18 cellular contexts compared by ENCODE assay signal in the genomic region with DNA sequence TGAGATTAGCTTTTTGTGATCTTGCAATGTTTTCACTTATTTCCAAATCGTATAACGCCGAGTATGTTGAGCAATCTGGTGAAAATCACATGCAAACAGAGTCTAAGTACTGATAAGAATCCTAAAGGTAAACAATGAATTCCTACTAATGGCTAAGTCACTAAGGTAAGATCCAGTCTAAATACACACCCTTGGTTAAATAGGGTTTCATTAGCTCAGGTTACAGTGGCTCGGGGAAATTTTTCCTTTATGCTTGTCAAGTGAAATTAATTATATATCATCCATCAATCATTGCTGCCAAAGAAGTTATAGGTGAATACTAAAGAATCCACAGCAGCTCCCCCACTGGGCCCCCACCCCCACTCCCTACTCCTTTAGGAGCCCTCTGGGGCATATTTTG.
A peak's percentile ranks its signal among the peaks of the same experiment; 100 is the strongest.
DNase-seq lines count a peak whose midpoint lies in the region; ATAC-seq and TF ChIP-seq lines count a peak whose summit lies in the region.
"Had no signal": no experiment of that assay in that cellular context is flagged by ENCODE, and none has a peak within 500 bp of the region (broad histone marks: within the 10 kb centered on the region; RNA-seq: fewer than 3 reads in every experiment).

No MANE protein-coding gene starts in this region.

- peak overlapping the region; percentile 13 for H3K4me3 Mint-ChIP-seq in Calu3 (ENCODE audit: low read depth, unreplicated experiment)
- H3K4me3 Mint-ChIP-seq: T-cell had no signal

- no TSS peak for BruUV-seq in Calu3 (replicated peaks; lab: Mats Ljungman, UMichigan)

- no peaks in the 10 kb centered on the region for H3K4me1 ChIP-seq in right lobe of liver
- H3K4me1 ChIP-seq: body of pancreas, foreskin keratinocyte, pancreas had no signal

- H3K27me3 Mint-ChIP-seq in Calu3 (ENCODE audit: unreplicated experiment) = no peaks in the 10 kb centered on the region
- H3K27me3 Mint-ChIP-seq: T-cell had no signal

- 25% methylated on average over 4 of the region's 4 CpGs for WGBS in right lobe of liver (ENCODE audit: insufficient coverage, low coverage, low lambda C conversion rate, missing lambda C conversion rate)

- peak overlapping the region; percentile 58 for H3K27ac Mint-ChIP-seq in Calu3 (ENCODE audit: unreplicated experiment)
- H3K27ac Mint-ChIP-seq: activated naive CD4-positive, alpha-beta T cell treated with anti-CD3 and anti-CD28 coated beads, Interleukin-2, amount 50 U/mL, for 72 hours; T-cell had no signal

- H3K27me3 ChIP-seq in right lobe of liver = no peaks in the 10 kb centered on the region
- H3K27me3 ChIP-seq: body of pancreas, foreskin keratinocyte, pancreas had no signal

- intact Hi-C loops in Calu3 (cut with micrococcal nuclease; ENCODE audit: unreplicated experiment) = loop anchor here (2.0 to 10.0 kb wide), 2 partner anchors 136 to 404 kb away; no protein-coding TSS in a partner anchor
- intact Hi-C loops in right lobe of liver (cut with DNase I) = no loop called here

- no peak overlapping the region for H3K4me3 ChIP-seq in LNCaP clone FGC (ENCODE audit: low read depth, low read length)
- no peak overlapping the region for H3K4me3 ChIP-seq in right lobe of liver
- H3K4me3 ChIP-seq: body of pancreas, coronary artery, GM23248, K562, pancreas had no signal

- no peak overlapping the region for H3K27ac ChIP-seq in right lobe of liver
- H3K27ac ChIP-seq: body of pancreas, coronary artery, foreskin keratinocyte, GM23248, pancreas had no signal

- CTCF ChIA-PET in Calu3 (lab: Charles Lee) = interaction anchor here (0.6 to 1.1 kb wide), 3 partner anchors 23 to 140 kb away, joined by 3 read pairs; no protein-coding TSS in a partner anchor

- no peaks in the 10 kb centered on the region for H3K9me3 Mint-ChIP-seq in Calu3 (ENCODE audit: low read depth, unreplicated experiment)
- H3K9me3 Mint-ChIP-seq: T-cell had no signal

- no peaks in the 10 kb centered on the region for H3K9me3 ChIP-seq in right lobe of liver
- H3K9me3 ChIP-seq: body of pancreas, pancreas had no signal

- ATAC-seq in right lobe of liver = peak in 3 of 4 donors; percentile 60 to 73 (median 69)
- ATAC-seq: activated naive CD4-positive, alpha-beta T cell treated with anti-CD3 and anti-CD28 coated beads, Interleukin-2, amount 50 U/mL, for 72 hours; body of pancreas; foreskin keratinocyte; K562; T-cell had no signal

- no peaks in the 10 kb centered on the region for H3K36me3 ChIP-seq in right lobe of liver
- H3K36me3 ChIP-seq: pancreas had no signal

- TF ChIP-seq CTCF in Calu3 (IDR thresholded peaks at IDR 0.05; ENCODE audit: unreplicated experiment) = no peak
- no peak for TF ChIP-seq CTCF in LNCaP clone FGC (IDR thresholded peaks at IDR 0.05; ENCODE audit: control insufficient read depth, extremely low read depth, insufficient read depth)
- no peak for TF ChIP-seq CTCF in right lobe of liver (IDR thresholded peaks at IDR 0.05)

- no peaks in the 10 kb centered on the region for H3K36me3 Mint-ChIP-seq in Calu3 (ENCODE audit: insufficient read depth, unreplicated experiment)
- H3K36me3 Mint-ChIP-seq: activated naive CD4-positive, alpha-beta T cell treated with anti-CD3 and anti-CD28 coated beads, Interleukin-2, amount 50 U/mL, for 72 hours; T-cell had no signal

- H3K4me1 Mint-ChIP-seq in Calu3 (ENCODE audit: low read depth, unreplicated experiment) = peaks cover 37% of the 10 kb centered on the region
- H3K4me1 Mint-ChIP-seq: T-cell had no signal

- peak; percentile 37 for DNase-seq in Calu3
- peak; percentile 64 for DNase-seq in LNCaP clone FGC (ENCODE audit: low read depth)
- peak; percentile 17 for DNase-seq in NCI-H774 (lab: John Stamatoyannopoulos, UW)
- DNase-seq in right lobe of liver = no peak
- DNase-seq in NCI-H524 (lab: John Stamatoyannopoulos, UW) = no peak
- DNase-seq in NCI-H345 (lab: John Stamatoyannopoulos, UW) = no peak
- DNase-seq in GM19238 (ENCODE audit: insufficient read length, low spot score) = no peak
- DNase-seq: body of pancreas, foreskin keratinocyte, GF-D8, GM23248, NCI-H1092, pancreas, RPMI8226, T-cell had no signal

- no peak for TF ChIP-seq POLR2A in right lobe of liver (IDR thresholded peaks at IDR 0.05)

Comparison
In these comparisons a context has a peak if more than half of its experiments do, and no peak if none do; other contexts are left out.
1. DNase-seq: peak in Calu3 (single experiment), LNCaP clone FGC (single experiment) and NCI-H774 (single experiment); none in right lobe of liver (0 of 3), NCI-H524 (0 of 2), NCI-H345 (single experiment) and GM19238 (single experiment).